ENCODE assay signal across 20 cellular contexts in genomic region chr15:66016199-66016598, GRCh38.
"Had no signal": no experiment of that assay in that cellular context is flagged by ENCODE, and none has a peak within 500 bp of the region (broad histone marks: within the 10 kb centered on the region; RNA-seq: fewer than 3 reads in every experiment).

No MANE protein-coding gene starts in this region.

- H3K9me3 ChIP-seq: ascending aorta, esophagus squamous epithelium, gastrocnemius medialis, lower lobe of right lung, thoracic aorta, upper lobe of left lung had no signal

- H3K9me3 Mint-ChIP-seq: activated naive CD4-positive, alpha-beta T cell treated with anti-CD3 and anti-CD28 coated beads, Interleukin-2, amount 50 U/mL, for 72 hours; activated T-helper 17 cell treated with anti-CD3 and anti-CD28 coated beads, Interleukin-2, amount 50 U/mL, for 72 hours; effector memory CD8-positive, alpha-beta T cell had no signal

- H3K27ac ChIP-seq: ascending aorta, esophagus squamous epithelium, gastrocnemius medialis, lower lobe of right lung, thoracic aorta, upper lobe of left lung had no signal

- ATAC-seq: activated naive CD4-positive, alpha-beta T cell treated with anti-CD3 and anti-CD28 coated beads, Interleukin-2, amount 50 U/mL, for 72 hours; activated T-helper 17 cell treated with anti-CD3 and anti-CD28 coated beads, Interleukin-2, amount 50 U/mL, for 72 hours; effector memory CD8-positive, alpha-beta T cell; gastrocnemius medialis; left colon; lower lobe of right lung had no signal

- H3K27ac Mint-ChIP-seq: activated naive CD4-positive, alpha-beta T cell treated with anti-CD3 and anti-CD28 coated beads, Interleukin-2, amount 50 U/mL, for 72 hours; activated T-cell treated with anti-CD3 and anti-CD28 coated beads, Interleukin-2, amount 50 U/mL, for 24 hours; activated T-helper 17 cell treated with anti-CD3 and anti-CD28 coated beads, Interleukin-2, amount 50 U/mL, for 72 hours; effector memory CD8-positive, alpha-beta T cell had no signal

- H3K4me3 Mint-ChIP-seq: activated T-cell treated with anti-CD3 and anti-CD28 coated beads, Interleukin-2, amount 50 U/mL, for 24 hours; activated T-helper 17 cell treated with anti-CD3 and anti-CD28 coated beads, Interleukin-2, amount 50 U/mL, for 72 hours; central memory CD8-positive, alpha-beta T cell; effector memory CD8-positive, alpha-beta T cell; naive B cell had no signal

- H3K4me1 Mint-ChIP-seq: activated T-helper 17 cell treated with anti-CD3 and anti-CD28 coated beads, Interleukin-2, amount 50 U/mL, for 72 hours; central memory CD8-positive, alpha-beta T cell; naive B cell had no signal

- H3K4me3 ChIP-seq: ascending aorta, esophagus squamous epithelium, gastrocnemius medialis, lower lobe of right lung, thoracic aorta, upper lobe of left lung had no signal

- H3K36me3 Mint-ChIP-seq: activated naive CD4-positive, alpha-beta T cell treated with anti-CD3 and anti-CD28 coated beads, Interleukin-2, amount 50 U/mL, for 72 hours had no signal

- H3K4me1 ChIP-seq: ascending aorta, esophagus squamous epithelium, gastrocnemius medialis, lower lobe of right lung, upper lobe of left lung had no signal

- DNase-seq: activated CD4-positive, alpha-beta T cell treated with anti-CD3 and anti-CD28 coated beads for 1 hour; activated CD4-positive, alpha-beta T cell treated with anti-CD3 and anti-CD28 coated beads, Interleukin-2, amount 50 U/mL, for 1 hour; activated T-cell treated with anti-CD3 and anti-CD28 coated beads, Interleukin-2, amount 50 U/mL, for 24 hours; effector memory CD8-positive, alpha-beta T cell; esophagus squamous epithelium; gastrocnemius medialis; hippocampal formation; left colon; lower lobe of right lung; mesendoderm; naive B cell; stimulated activated CD4-positive, alpha-beta T cell treated with anti-CD3 and anti-CD28 coated beads, Interleukin-4, amount 100 ng/mL, for 1 hour; stimulated activated naive CD4-positive, alpha-beta T cell treated with Interleukin-2 at 50 U/mL for 16 hours; T-helper 9 cell; upper lobe of left lung had no signal

- H3K36me3 ChIP-seq: ascending aorta, esophagus squamous epithelium, gastrocnemius medialis, lower lobe of right lung, thoracic aorta, upper lobe of left lung had no signal
